8 cellular contexts compared by ENCODE assay signal in the genomic region with DNA sequence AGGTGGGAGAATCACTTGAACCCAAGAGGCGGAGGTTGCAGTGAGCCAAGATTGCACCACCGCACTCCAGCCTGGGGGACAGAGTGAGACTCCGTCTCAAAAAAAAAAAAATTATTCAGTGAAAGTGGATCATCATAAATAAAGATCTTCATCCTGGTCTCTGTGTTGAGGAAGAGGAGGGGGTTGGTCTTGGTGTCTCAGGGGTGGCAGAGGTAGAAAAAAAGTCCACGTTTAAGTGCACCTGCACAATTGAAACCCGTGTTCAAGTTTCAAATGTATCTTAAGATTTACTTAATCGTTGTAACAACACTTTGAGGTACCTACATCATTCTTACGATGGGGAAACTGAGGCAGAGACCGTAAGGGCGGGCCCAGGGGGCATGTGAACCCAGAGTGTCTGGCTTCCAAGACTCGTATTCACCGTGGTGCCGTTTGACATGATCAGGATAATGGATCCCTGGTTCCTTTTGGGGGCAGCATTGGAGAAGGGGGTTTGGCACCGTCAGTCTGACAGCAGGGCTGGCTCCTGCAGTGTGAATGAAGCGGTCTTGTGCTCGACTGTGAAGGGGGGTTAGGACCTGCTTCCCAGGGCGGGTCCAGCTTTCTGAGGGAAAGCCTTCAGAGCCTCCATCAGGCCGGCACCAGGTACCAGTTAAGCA. TPM values are rescaled to one million over a fixed set of nuclear protein-coding genes. Genes with fewer than 3 reads are reported as not detected.
DNase-seq lines count a peak whose midpoint lies in the region; ATAC-seq, FAIRE-seq and TF ChIP-seq lines count a peak whose summit lies in the region.

No MANE protein-coding gene starts in this region.

- H3K27ac ChIP-seq in temporal lobe (ENCODE audit: low read depth, low read length), result peak overlapping the region; percentile 98

- DNase-seq in HTR-8/SVneo (ENCODE audit: insufficient read length, low spot score), result peak; percentile 32
- DNase-seq in activated naive CD4-positive, alpha-beta T cell treated with anti-CD3 and anti-CD28 coated beads, Interleukin-2, amount 50 U/mL, for 16 hours, result peak; percentile 17
- DNase-seq in GM20000 (ENCODE audit: low spot score), result no peak
- DNase-seq in DMS114 treated with DMSO at 0.1 percent for 48 hours (lab: John Stamatoyannopoulos, UW; ENCODE audit: unreplicated experiment), result no peak

- no peak for FAIRE-seq in HTR-8/SVneo (lab: Jason Lieb, UNC)

- TF ChIP-seq CTCF in GM20000 (IDR thresholded peaks at IDR 0.05; ENCODE audit: extremely low read depth, missing control alignments), result no peak

- ATAC-seq in GM18517 (IDR thresholded peaks at IDR 0.05; ENCODE audit: unreplicated experiment) (peak; percentile 3), HG03469 (IDR thresholded peaks at IDR 0.05; ENCODE audit: unreplicated experiment) (no peak)

- peak overlapping the region; percentile 42 for H3K4me3 ChIP-seq in iPS-18c (ENCODE audit: insufficient read depth, low read depth, low read length)

- no peaks in the 10 kb centered on the region for H3K9me3 ChIP-seq in iPS-18c (ENCODE audit: control insufficient read depth, insufficient read depth, low read length)

RNA-seq across cellular contexts. Expression of a gene that starts 32.9 kb away (rescaled TPM):
- 35.7 TPM for total RNA-seq in temporal lobe

RNA-seq across cellular contexts. Expression of a gene that starts 57.9 kb away (rescaled TPM):
- total RNA-seq in temporal lobe, result 25.8 TPM

Comparison
In these comparisons a context has a peak if more than half of its experiments do, and no peak if none do; other contexts are left out.
1. DNase-seq: peak in HTR-8/SVneo (single experiment) and activated naive CD4-positive, alpha-beta T cell treated with anti-CD3 and anti-CD28 coated beads, Interleukin-2, amount 50 U/mL, for 16 hours (single experiment); none in GM20000 (single experiment) and DMS114 treated with DMSO at 0.1 percent for 48 hours (single experiment).